ENCODE assay signal across 17 cellular contexts in genomic region chr15:65375871-65376552, GRCh38. TPM values are rescaled to one million over a fixed set of nuclear protein-coding genes. Genes with fewer than 3 reads are reported as not detected.
DNase-seq lines count a peak whose midpoint lies in the region; ATAC-seq and TF ChIP-seq lines count a peak whose summit lies in the region.
"Had no signal": no experiment of that assay in that cellular context is flagged by ENCODE, and none has a peak within 500 bp of the region (broad histone marks: within the 10 kb centered on the region; RNA-seq: fewer than 3 reads in every experiment).

No MANE protein-coding gene starts in this region.

- TF ChIP-seq CTCF in left ventricle myocardium inferior (IDR thresholded peaks at IDR 0.05; ENCODE audit: borderline replicate concordance) (no peak), right atrium auricular region (IDR thresholded peaks at IDR 0.05) (no peak)

- peaks cover 77% of the 10 kb centered on the region for H3K27me3 Mint-ChIP-seq in central memory CD8-positive, alpha-beta T cell
- H3K27me3 Mint-ChIP-seq in naive B cell, result peaks cover 48 to 84% (median 70%) of the 10 kb centered on the region in 3 donors

- H3K9me3 ChIP-seq in left ventricle myocardium inferior (replicated peaks) (no peaks in the 10 kb centered on the region), right atrium auricular region (no peaks in the 10 kb centered on the region)
- no peaks in the 10 kb centered on the region for H3K9me3 ChIP-seq in effector memory CD4-positive, alpha-beta T cell (ENCODE audit: control insufficient read depth, low read length)
- H3K9me3 ChIP-seq: BLaER1 treated with 17β-estradiol and CSF1 and Interleukin-3, amounts not matched to agents 10 nM and 100 nM; ovary had no signal

- no peak overlapping the region for H3K27ac ChIP-seq in left ventricle myocardium inferior (replicated peaks)
- no peak overlapping the region for H3K27ac ChIP-seq in right atrium auricular region
- no peak overlapping the region for H3K27ac ChIP-seq in effector memory CD4-positive, alpha-beta T cell (ENCODE audit: insufficient read depth, low read length, poor library complexity, severe bottlenecking)
- H3K27ac ChIP-seq: BLaER1 treated with 17β-estradiol and CSF1 and Interleukin-3, amounts not matched to agents 10 nM and 100 nM; KMS-11; ovary had no signal

- no peak for ATAC-seq in central memory CD8-positive, alpha-beta T cell (replicated peaks; ENCODE audit: extremely low read depth, poor library complexity, severe bottlenecking)
- ATAC-seq in naive B cell (ENCODE audit: low read depth in 2 of 2) (no peak), GM19397 (IDR thresholded peaks at IDR 0.05; ENCODE audit: unreplicated experiment) (no peak)

- H3K27me3 ChIP-seq in left ventricle myocardium inferior (ENCODE audit: low read depth) (peaks cover 89% of the 10 kb centered on the region), right atrium auricular region (peaks cover 0 to 5% of the 10 kb centered on the region in 2 donors)
- peaks cover 24% of the 10 kb centered on the region for H3K27me3 ChIP-seq in effector memory CD4-positive, alpha-beta T cell (replicated peaks; ENCODE audit: control insufficient read depth, insufficient read depth, low read length, poor library complexity, severe bottlenecking)
- H3K27me3 ChIP-seq: ovary had no signal

- H3K4me1 Mint-ChIP-seq in central memory CD8-positive, alpha-beta T cell, result peaks cover 8% of the 10 kb centered on the region
- H3K4me1 Mint-ChIP-seq in naive B cell, result peaks cover 9 to 19% (median 16%) of the 10 kb centered on the region in 3 donors

- H3K27ac Mint-ChIP-seq in central memory CD8-positive, alpha-beta T cell (ENCODE audit: low read depth), result no peak overlapping the region
- peak overlapping the region in 1 of 6 donors; percentile 44 for H3K27ac Mint-ChIP-seq in naive B cell
- H3K27ac Mint-ChIP-seq: activated CD4-positive, alpha-beta T cell treated with anti-CD3 and anti-CD28 coated beads, Interleukin-2, amount 10 ng/mL, durations not matched to agents 24 days and 14 days; stimulated activated naive B cell treated with anti-CD40 and anti-IgM and Interleukin-4, amounts not matched to agents 10 μg/mL and 1 μg/mL and 100 μg/mL, for 72 hours had no signal

- H3K4me3 Mint-ChIP-seq in central memory CD8-positive, alpha-beta T cell, result peak overlapping the region; percentile 76
- H3K4me3 Mint-ChIP-seq in naive B cell, result peak overlapping the region in 7 of 8 donors; percentile 44 to 84 (median 74)

- no peak for DNase-seq in left ventricle myocardium inferior
- no peak for DNase-seq in right atrium auricular region (ENCODE audit: low spot score)
- DNase-seq in central memory CD8-positive, alpha-beta T cell (ENCODE audit: low spot score in 2 of 2), result no peak
- no peak for DNase-seq in naive B cell
- DNase-seq in nucleus accumbens (lab: John Stamatoyannopoulos, UW), result no peak
- no peak for DNase-seq in effector memory CD4-positive, alpha-beta T cell
- DNase-seq in NCI-H1092 (lab: John Stamatoyannopoulos, UW), result no peak
- DNase-seq: NCI-H2081 treated with DMSO at 0.1 percent for 48 hours; PC-3; stimulated activated CD4-positive, alpha-beta T cell treated with anti-CD3 and anti-CD28 coated beads, Interleukin-1b, Interleukin-23, amount 100 ng/mL, for 48 hours; stimulated activated naive B cell treated with anti-CD40 and anti-IgM and Interleukin-4, amounts not matched to agents 10 μg/mL and 1 μg/mL and 100 μg/mL, for 72 hours had no signal

- H3K4me3 ChIP-seq in left ventricle myocardium inferior (peak overlapping the region; percentile 73), right atrium auricular region (no peak overlapping the region)
- H3K4me3 ChIP-seq in effector memory CD4-positive, alpha-beta T cell (ENCODE audit: insufficient read depth, low read depth, low read length, poor library complexity, severe bottlenecking), result no peak overlapping the region

- H3K36me3 ChIP-seq in left ventricle myocardium inferior (no peaks in the 10 kb centered on the region), right atrium auricular region (no peaks in the 10 kb centered on the region)
- no peaks in the 10 kb centered on the region for H3K36me3 ChIP-seq in effector memory CD4-positive, alpha-beta T cell (ENCODE audit: control insufficient read depth, insufficient read depth, low read length)
- H3K36me3 ChIP-seq: BLaER1 treated with 17β-estradiol and CSF1 and Interleukin-3, amounts not matched to agents 10 nM and 100 nM; ovary had no signal

- H3K36me3 Mint-ChIP-seq in central memory CD8-positive, alpha-beta T cell (ENCODE audit: insufficient read depth), result peaks cover 1% of the 10 kb centered on the region
- no peaks in the 10 kb centered on the region for H3K36me3 Mint-ChIP-seq in naive B cell
- H3K36me3 Mint-ChIP-seq: stimulated activated naive B cell treated with anti-CD40 and anti-IgM and Interleukin-4, amounts not matched to agents 10 μg/mL and 1 μg/mL and 100 μg/mL, for 72 hours had no signal

- H3K4me1 ChIP-seq in left ventricle myocardium inferior, result peaks cover 24% of the 10 kb centered on the region
- H3K4me1 ChIP-seq in right atrium auricular region, result peaks cover 0 to 19% of the 10 kb centered on the region in 2 donors
- H3K4me1 ChIP-seq in effector memory CD4-positive, alpha-beta T cell (ENCODE audit: control insufficient read depth, insufficient read depth, low read length, poor library complexity, severe bottlenecking), result peaks cover 10% of the 10 kb centered on the region

- intact Hi-C loops in left ventricle myocardium inferior (cut with micrococcal nuclease), result loop anchor here (5.0 kb wide), 1 partner anchor 54 kb away; no protein-coding TSS in a partner anchor

- H3K9me3 Mint-ChIP-seq in central memory CD8-positive, alpha-beta T cell, result no peaks in the 10 kb centered on the region
- H3K9me3 Mint-ChIP-seq in naive B cell, result no peaks in the 10 kb centered on the region
- H3K9me3 Mint-ChIP-seq: activated CD4-positive, alpha-beta T cell treated with anti-CD3 and anti-CD28 coated beads, Interleukin-2, amount 10 ng/mL, durations not matched to agents 24 days and 14 days; stimulated activated naive B cell treated with anti-CD40 and anti-IgM and Interleukin-4, amounts not matched to agents 10 μg/mL and 1 μg/mL and 100 μg/mL, for 72 hours had no signal

RNA-seq across cellular contexts. Expression of gene IGDCC3, which starts 1.8 kb away (rescaled TPM):
- total RNA-seq in left ventricle myocardium inferior (0.16 TPM), right atrium auricular region (not detected)
- not detected for polyA plus RNA-seq in naive B cell (ENCODE audit: low read depth in 6 of 6)
- total RNA-seq: activated CD4-positive, alpha-beta T cell treated with anti-CD3 and anti-CD28 coated beads, Interleukin-2, amount 10 ng/mL, durations not matched to agents 24 days and 14 days; PC-3; T-helper 1 cell treated with Interleukin-12 subunit alpha and Interleukin-12 subunit beta and Interleukin-4 antibody, amounts not matched to agents 30 ng/mL and 1 ng/mL, for 36 hours had no signal

RNA-seq across cellular contexts. Expression of gene IGDCC4, which starts 46.7 kb away (rescaled TPM):
- total RNA-seq in left ventricle myocardium inferior, result 0.96 TPM
- total RNA-seq in right atrium auricular region, result 1 to 10 TPM in 1 of 2 donors, under 1 TPM in 1; 0.86 to 2.3 TPM
- not detected for polyA plus RNA-seq in naive B cell (ENCODE audit: low read depth in 6 of 6)
